ENCODE assay signal across 10 cellular contexts in the genomic region with DNA sequence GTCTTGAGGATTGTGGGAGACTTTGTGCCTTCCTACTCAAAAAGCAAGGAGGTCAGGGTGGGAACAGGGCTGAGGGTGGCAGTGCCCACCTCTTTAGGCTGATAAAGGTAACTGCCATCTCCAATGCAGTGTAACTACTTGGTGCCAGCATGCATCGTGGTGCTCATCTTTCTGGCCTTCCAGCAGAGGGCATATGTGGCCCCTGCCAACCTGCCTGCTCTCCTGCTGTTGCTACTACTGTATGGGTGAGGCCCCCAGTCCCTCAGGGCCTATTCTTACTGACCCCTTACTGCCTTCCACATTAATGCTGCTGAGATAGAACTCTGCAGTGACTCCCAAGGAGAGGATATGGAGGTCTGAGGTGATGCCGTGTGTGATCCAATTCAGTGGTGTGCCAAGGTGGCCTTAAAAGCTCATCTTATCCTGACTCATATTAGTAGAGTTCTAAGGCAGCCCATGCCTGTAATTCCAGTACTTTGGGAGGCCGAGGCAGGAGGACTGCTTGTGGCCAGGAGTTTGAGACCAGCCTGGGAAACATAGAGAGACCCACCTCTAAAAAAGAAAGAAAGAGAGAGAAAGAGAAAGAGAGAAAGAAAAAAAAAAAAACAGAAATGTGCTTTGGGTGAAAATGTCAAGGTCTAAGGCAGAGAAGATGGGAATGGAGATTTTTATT. TPM values are rescaled to one million over a fixed set of nuclear protein-coding genes. Genes with fewer than 3 reads are reported as not detected.
A peak's percentile ranks its signal among the peaks of the same experiment; 100 is the strongest.
DNase-seq lines count a peak whose midpoint lies in the region; ATAC-seq and TF ChIP-seq lines count a peak whose summit lies in the region.
"Had no signal": no experiment of that assay in that cellular context is flagged by ENCODE, and none has a peak within 500 bp of the region (broad histone marks: within the 10 kb centered on the region; RNA-seq: fewer than 3 reads in every experiment).

No MANE protein-coding gene starts in this region.

- ATAC-seq in activated CD4-positive, alpha-beta T cell treated with anti-CD3 and anti-CD28 coated beads for 36 hours: peak; percentile 68
- ATAC-seq in PC-3 (no peak), Right ventricle myocardium inferior (no peak)
- ATAC-seq in stimulated activated memory B cell treated with anti-CD40 and anti-IgM and Interleukin-4, amounts not matched to agents 10 μg/mL and 1 μg/mL and 100 μg/mL, for 72 hours: peak; percentile 82

- H3K27me3 Mint-ChIP-seq in activated CD4-positive, alpha-beta T cell treated with anti-CD3 and anti-CD28 coated beads for 36 hours: no peaks in the 10 kb centered on the region
- H3K27me3 Mint-ChIP-seq in stimulated activated memory B cell treated with anti-CD40 and anti-IgM and Interleukin-4, amounts not matched to agents 10 μg/mL and 1 μg/mL and 100 μg/mL, for 72 hours: no peaks in the 10 kb centered on the region

- no peak overlapping the region for H3K27ac Mint-ChIP-seq in activated CD4-positive, alpha-beta T cell treated with anti-CD3 and anti-CD28 coated beads for 36 hours
- peak overlapping the region; percentile 71 for H3K27ac Mint-ChIP-seq in stimulated activated memory B cell treated with anti-CD40 and anti-IgM and Interleukin-4, amounts not matched to agents 10 μg/mL and 1 μg/mL and 100 μg/mL, for 72 hours

- peaks cover 27% of the 10 kb centered on the region for H3K36me3 ChIP-seq in PC-3 (ENCODE audit: low read depth, low read length)

- peaks cover 21% of the 10 kb centered on the region for H3K36me3 Mint-ChIP-seq in activated CD4-positive, alpha-beta T cell treated with anti-CD3 and anti-CD28 coated beads for 36 hours (ENCODE audit: low read depth)
- peaks cover 61% of the 10 kb centered on the region for H3K36me3 Mint-ChIP-seq in stimulated activated memory B cell treated with anti-CD40 and anti-IgM and Interleukin-4, amounts not matched to agents 10 μg/mL and 1 μg/mL and 100 μg/mL, for 72 hours

- no peak overlapping the region for H3K9ac ChIP-seq in PC-3 (ENCODE audit: low read length)

- H3K9me3 Mint-ChIP-seq in activated CD4-positive, alpha-beta T cell treated with anti-CD3 and anti-CD28 coated beads for 36 hours (ENCODE audit: low read depth): peaks cover 8% of the 10 kb centered on the region
- H3K9me3 Mint-ChIP-seq in stimulated activated memory B cell treated with anti-CD40 and anti-IgM and Interleukin-4, amounts not matched to agents 10 μg/mL and 1 μg/mL and 100 μg/mL, for 72 hours: no peaks in the 10 kb centered on the region
- H3K9me3 Mint-ChIP-seq: neural crest cell had no signal

- TF ChIP-seq CTCF in PC-3 (conservative IDR thresholded peaks at IDR 0.05; ENCODE audit: low read depth, low read length): peak; percentile 22
- TF ChIP-seq CTCF in cardiac fibroblast (IDR thresholded peaks at IDR 0.05; ENCODE audit: low read depth, low read length): no peak

- no peak overlapping the region for H3K4me3 Mint-ChIP-seq in activated CD4-positive, alpha-beta T cell treated with anti-CD3 and anti-CD28 coated beads for 36 hours
- no peak overlapping the region for H3K4me3 Mint-ChIP-seq in stimulated activated memory B cell treated with anti-CD40 and anti-IgM and Interleukin-4, amounts not matched to agents 10 μg/mL and 1 μg/mL and 100 μg/mL, for 72 hours
- H3K4me3 Mint-ChIP-seq: neural crest cell had no signal

- H3K4me1 ChIP-seq in PC-3 (ENCODE audit: insufficient read depth, low read length): no peaks in the 10 kb centered on the region

- CTCF ChIA-PET in activated CD4-positive, alpha-beta T cell treated with anti-CD3 and anti-CD28 coated beads for 36 hours (lab: Charles Lee): interaction anchor here (0.7 kb wide), 1 partner anchor 16 kb away, joined by 6 read pairs; no protein-coding TSS in a partner anchor
- CTCF ChIA-PET in PC-3 (lab: Charles Lee): no interaction called here

- H3K9me2 ChIP-seq in PC-3 (replicated peaks; ENCODE audit: low read length): no peaks in the 10 kb centered on the region

- no peak overlapping the region for H3K27ac ChIP-seq in PC-3 (ENCODE audit: low read length)

- POLR2A ChIA-PET in activated CD4-positive, alpha-beta T cell treated with anti-CD3 and anti-CD28 coated beads for 36 hours (lab: Charles Lee): interaction anchor here (0.6 to 1.3 kb wide), 2 partner anchors 27 to 36 kb away, joined by 3 read pairs; partner anchors contain the start of gene RNU6-2
- POLR2A ChIA-PET in PC-3 (lab: Charles Lee; ENCODE audit: unreplicated experiment): no interaction called here

- H3K4me3 ChIP-seq in PC-3 (ENCODE audit: low read length) (no peak overlapping the region), cardiac fibroblast (replicated peaks in 1 of 2; ENCODE audit: low read depth in 2 of 2, low read length in 2 of 2) (no peak overlapping the region)

- no peaks in the 10 kb centered on the region for H3K27me3 ChIP-seq in PC-3 (ENCODE audit: low read length)

- no peaks in the 10 kb centered on the region for H3F3A ChIP-seq in PC-3 (ENCODE audit: low read length, unreplicated experiment)

- no peaks in the 10 kb centered on the region for H3K79me2 ChIP-seq in PC-3 (ENCODE audit: low read length)

- intact Hi-C loops in activated CD4-positive, alpha-beta T cell treated with anti-CD3 and anti-CD28 coated beads for 36 hours (cut with DNase I, micrococcal nuclease): no loop called here
- intact Hi-C loops in PC-3 (cut with micrococcal nuclease) (no loop called here), Right ventricle myocardium inferior (cut with DNase I) (no loop called here)

- H3K4me1 Mint-ChIP-seq in activated CD4-positive, alpha-beta T cell treated with anti-CD3 and anti-CD28 coated beads for 36 hours: peaks cover 12% of the 10 kb centered on the region
- peaks cover 36% of the 10 kb centered on the region for H3K4me1 Mint-ChIP-seq in stimulated activated memory B cell treated with anti-CD40 and anti-IgM and Interleukin-4, amounts not matched to agents 10 μg/mL and 1 μg/mL and 100 μg/mL, for 72 hours

- no peak overlapping the region for H2AFZ ChIP-seq in PC-3 (ENCODE audit: low read length)

- BruUV-seq in PC-3 (replicated peaks; lab: Mats Ljungman, UMichigan): no TSS peak

- peak; percentile 56 for DNase-seq in activated CD4-positive, alpha-beta T cell treated with anti-CD3 and anti-CD28 coated beads for 36 hours
- no peak for DNase-seq in activated CD4-positive, alpha-beta T cell treated with anti-CD3 and anti-CD28 coated beads, Interleukin-2, amount 50 U/mL, for 48 hours
- DNase-seq in PC-3: peak; percentile 19
- peak; percentile 73 to 75 for DNase-seq in cardiac fibroblast (ENCODE audit: low read depth in 2 of 2)
- DNase-seq in Right ventricle myocardium inferior (ENCODE audit: missing footprints): no peak
- no peak for DNase-seq in glomerular visceral epithelial cell (ENCODE audit: extremely low spot score)
- no peak for DNase-seq in midbrain (lab: John Stamatoyannopoulos, UW)

- no peaks in the 10 kb centered on the region for H4K20me1 ChIP-seq in PC-3 (ENCODE audit: low read length)

- no peak overlapping the region for H3K4me2 ChIP-seq in PC-3 (ENCODE audit: low read length)

- H3K9me3 ChIP-seq in PC-3 (ENCODE audit: low read length): peaks cover 9% of the 10 kb centered on the region

RNA-seq across cellular contexts. Expression of gene ARHGAP45, which starts 9.6 kb away (rescaled TPM):
- 100 to 1,000 TPM; 107 to 137 TPM for total RNA-seq in activated CD4-positive, alpha-beta T cell treated with anti-CD3 and anti-CD28 coated beads for 36 hours
- total RNA-seq in PC-3 (2014; rRNA removed) (45.3 and 68.4 TPM in 2 replicates), Right ventricle myocardium inferior (6.6 TPM)

RNA-seq across cellular contexts. Expression of gene ABCA7, which starts 17.4 kb away (rescaled TPM):
- total RNA-seq in activated CD4-positive, alpha-beta T cell treated with anti-CD3 and anti-CD28 coated beads for 36 hours: 10 to 100 TPM; 14.4 to 16.9 TPM
- 27.3 and 31.3 TPM in 2 replicates for total RNA-seq in PC-3 (2014; rRNA removed)
- total RNA-seq in Right ventricle myocardium inferior: 7.7 TPM

RNA-seq across cellular contexts. Expression of gene CNN2, which starts 30.9 kb away (rescaled TPM):
- 100 to 1,000 TPM; 108 to 130 TPM for total RNA-seq in activated CD4-positive, alpha-beta T cell treated with anti-CD3 and anti-CD28 coated beads for 36 hours
- total RNA-seq in PC-3 (2014; rRNA removed) (97.9 and 107 TPM in 2 replicates), Right ventricle myocardium inferior (69.3 TPM)

RNA-seq across cellular contexts. Expression of gene RNU6-2, which starts 36.0 kb away (rescaled TPM):
- total RNA-seq in activated CD4-positive, alpha-beta T cell treated with anti-CD3 and anti-CD28 coated beads for 36 hours: not detected
- total RNA-seq in PC-3 (2014; rRNA removed) (not detected in 2 replicates), Right ventricle myocardium inferior (not detected)
- total RNA-seq: neural crest cell; T-helper 1 cell treated with Interleukin-12 subunit alpha and Interleukin-12 subunit beta and Interleukin-4 antibody, amounts not matched to agents 30 ng/mL and 1 ng/mL, for 36 hours had no signal

RNA-seq across cellular contexts. Expression of gene TMEM259, which starts 36.4 kb away (rescaled TPM):
- 100 to 1,000 TPM; 106 to 128 TPM for total RNA-seq in activated CD4-positive, alpha-beta T cell treated with anti-CD3 and anti-CD28 coated beads for 36 hours
- total RNA-seq in PC-3 (2014; rRNA removed) (136 and 162 TPM in 2 replicates), Right ventricle myocardium inferior (106 TPM)

Comparison
In these comparisons a context has a peak if more than half of its experiments do, and no peak if none do; other contexts are left out.
1. DNase-seq: peak in activated CD4-positive, alpha-beta T cell treated with anti-CD3 and anti-CD28 coated beads for 36 hours (single experiment), PC-3 (single experiment) and cardiac fibroblast (2 of 2); none in activated CD4-positive, alpha-beta T cell treated with anti-CD3 and anti-CD28 coated beads, Interleukin-2, amount 50 U/mL, for 48 hours (0 of 2), Right ventricle myocardium inferior (single experiment), glomerular visceral epithelial cell (single experiment) and midbrain (single experiment).
2. ATAC-seq: peak in activated CD4-positive, alpha-beta T cell treated with anti-CD3 and anti-CD28 coated beads for 36 hours (single experiment) and stimulated activated memory B cell treated with anti-CD40 and anti-IgM and Interleukin-4, amounts not matched to agents 10 μg/mL and 1 μg/mL and 100 μg/mL, for 72 hours (single experiment); none in PC-3 (single experiment) and Right ventricle myocardium inferior (single experiment).